1 cellular context compared by ENCODE assay signal in genomic region chr20:62030834-62031434, GRCh38.
TF ChIP-seq lines count a peak whose summit lies in the region.

No MANE protein-coding gene starts in this region.

TF ChIP-seq in HepG2, 621 proteins besides CTCF, POLR2A, EP300 and RAD21 (continued from another document and continues in another):
- no peak for TF ChIP-seq ZNF646 (CRISPR knock-in tag; IDR thresholded peaks at IDR 0.05)
- TF ChIP-seq ZBTB43 (CRISPR knock-in tag; conservative IDR thresholded peaks at IDR 0.05): 0 out of 2 replicates have a peak, but pooled peaks have one; percentile 27
- TF ChIP-seq SYNCRIP (IDR thresholded peaks at IDR 0.05; ENCODE audit: insufficient read depth, low read depth, low read length): no peak
- TF ChIP-seq HNRNPH1 (optimal IDR thresholded peaks at IDR 0.05; ENCODE audit: low read depth, low read length): no peak
- TF ChIP-seq SOX6 (IDR thresholded peaks at IDR 0.05): no peak
- TF ChIP-seq SOX6 (CRISPR knock-in tag; IDR thresholded peaks at IDR 0.05): 0 out of 2 replicates have a peak, but pooled peaks have one; percentile 11
- peak; percentile 50; the same call in 1 of the 2 replicates for TF ChIP-seq PRDM10 (CRISPR knock-in tag; IDR thresholded peaks at IDR 0.05; ENCODE audit: low read depth)
- peak; percentile 53; the same call in 1 of the 2 replicates for TF ChIP-seq HDAC2 (CRISPR knock-in tag; IDR thresholded peaks at IDR 0.05)
- TF ChIP-seq ZNF768 (CRISPR knock-in tag; IDR thresholded peaks at IDR 0.05): peak; percentile 73; the same call in 1 of the 2 replicates
- peak; percentile 67; the same call in 1 of the 2 replicates for TF ChIP-seq SRY (CRISPR knock-in tag; IDR thresholded peaks at IDR 0.05)
- peak; percentile 81 for TF ChIP-seq PRPF4 (IDR thresholded peaks at IDR 0.05; ENCODE audit: low read depth, low read length, poor library complexity, severe bottlenecking)
- TF ChIP-seq AHR (CRISPR knock-in tag; IDR thresholded peaks at IDR 0.05): peak; percentile 70; the same call in 1 of the 2 replicates
- no peak for TF ChIP-seq ETS1 (CRISPR knock-in tag; IDR thresholded peaks at IDR 0.05)
- peak; percentile 91 for TF ChIP-seq ZNF883 (CRISPR knock-in tag; IDR thresholded peaks at IDR 0.05; ENCODE audit: not compliant biosample characterization)
- TF ChIP-seq MYC (CRISPR knock-in tag; IDR thresholded peaks at IDR 0.05; ENCODE audit: borderline replicate concordance): peak; percentile 83
- TF ChIP-seq TOPORS (CRISPR knock-in tag; IDR thresholded peaks at IDR 0.05): no peak
- peak; percentile 41; the same call in 1 of the 2 replicates for TF ChIP-seq ZMYM3 (CRISPR knock-in tag; IDR thresholded peaks at IDR 0.05)
- TF ChIP-seq ZNF33B (CRISPR knock-in tag; IDR thresholded peaks at IDR 0.05): peak; percentile 80; the same call in 1 of the 2 replicates
- no peak for TF ChIP-seq SRSF1 (optimal IDR thresholded peaks at IDR 0.05; ENCODE audit: low read depth, low read length)
- TF ChIP-seq TERF1 (CRISPR knock-in tag; IDR thresholded peaks at IDR 0.05): 0 out of 2 replicates have a peak, but pooled peaks have one; percentile 36
- no peak for TF ChIP-seq TARDBP (CRISPR knock-in tag; IDR thresholded peaks at IDR 0.05)
- peak; percentile 86 for TF ChIP-seq ZNF580 (CRISPR knock-in tag; IDR thresholded peaks at IDR 0.05; ENCODE audit: borderline replicate concordance, low read depth)
- 0 out of 2 replicates have a peak, but pooled peaks have one; percentile 48 for TF ChIP-seq SAFB2 (CRISPR knock-in tag; IDR thresholded peaks at IDR 0.05; ENCODE audit: borderline replicate concordance, low read depth)
- TF ChIP-seq AFF4 (CRISPR knock-in tag; IDR thresholded peaks at IDR 0.05): no peak
- no peak for TF ChIP-seq ZFP82 (CRISPR knock-in tag; IDR thresholded peaks at IDR 0.05; ENCODE audit: borderline replicate concordance)
- 0 out of 2 replicates have a peak, but pooled peaks have one; percentile 16 for TF ChIP-seq SP5 (CRISPR knock-in tag; IDR thresholded peaks at IDR 0.05; ENCODE audit: borderline replicate concordance, low read depth)
- TF ChIP-seq ZNF431 (CRISPR knock-in tag; IDR thresholded peaks at IDR 0.05; ENCODE audit: borderline replicate concordance, low read depth): peak; percentile 69; the same call in 1 of the 2 replicates
- no peak for TF ChIP-seq NPAS2 (CRISPR knock-in tag; IDR thresholded peaks at IDR 0.05; ENCODE audit: borderline replicate concordance)
- TF ChIP-seq ZNF451 (CRISPR knock-in tag; IDR thresholded peaks at IDR 0.05): peak; percentile 67; the same call in 1 of the 2 replicates
- 0 out of 3 replicates have a peak, but pooled peaks have one; percentile 36 for TF ChIP-seq MXI1 (IDR thresholded peaks at IDR 0.05; ENCODE audit: borderline replicate concordance, low read depth, low read length)
- peak; percentile 58; the same call in 1 of the 2 replicates for TF ChIP-seq KMT2B (CRISPR knock-in tag; IDR thresholded peaks at IDR 0.05)
- no peak for TF ChIP-seq TEF (CRISPR knock-in tag; IDR thresholded peaks at IDR 0.05)
